ENCODE assay signal across 8 cellular contexts in the genomic region with DNA sequence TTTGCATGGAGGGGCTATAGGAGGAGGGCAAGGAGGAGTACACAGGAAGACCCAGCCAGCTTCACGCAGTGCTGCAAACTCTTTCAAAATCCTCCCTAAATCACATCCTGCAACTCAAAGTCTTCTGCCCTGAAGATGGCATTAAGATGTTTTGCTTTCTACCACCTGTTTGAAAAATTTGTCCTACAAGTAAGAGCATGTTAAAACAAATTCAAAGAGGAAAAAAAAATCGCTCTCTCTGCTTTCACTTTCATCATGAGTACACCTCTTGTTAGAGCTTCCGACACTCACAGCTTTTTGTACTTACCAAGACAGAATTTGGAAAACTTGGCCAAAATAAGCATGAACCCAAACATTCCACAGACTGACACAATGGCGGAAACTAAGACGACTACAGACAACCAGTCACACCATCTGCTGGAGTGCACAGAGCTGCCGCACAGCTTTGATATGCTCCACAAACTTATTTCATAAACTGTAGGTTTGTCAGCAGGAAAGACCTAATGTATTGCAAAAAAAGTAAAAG. TPM values are rescaled to one million over a fixed set of nuclear protein-coding genes. Genes with fewer than 3 reads are reported as not detected.
DNase-seq lines count a peak whose midpoint lies in the region; ATAC-seq, FAIRE-seq and TF ChIP-seq lines count a peak whose summit lies in the region.

No MANE protein-coding gene starts in this region.

- ATAC-seq in GM19025 (IDR thresholded peaks at IDR 0.05; ENCODE audit: low read depth, unreplicated experiment) = peak; percentile 56
- ATAC-seq in HG03342 (IDR thresholded peaks at IDR 0.05; ENCODE audit: unreplicated experiment) = peak; percentile 63
- peak; percentile 47 to 86 for ATAC-seq in left cardiac atrium
- ATAC-seq in stimulated activated naive CD8-positive, alpha-beta T cell treated with anti-CD3 and anti-CD28 coated beads, Interleukin-15, Interleukin-2, amounts not matched to agents 100 U/mL and 50 U/mL, for 24 hours = peak; percentile 48

- no peak for TF ChIP-seq CTCF in BE2C (IDR thresholded peaks at IDR 0.05; ENCODE audit: low read depth, low read length)

- DNase-seq in BE2C (no peak), left cardiac atrium (no peak), UCSD-AML1 (lab: John Stamatoyannopoulos, UW; ENCODE audit: unreplicated experiment) (no peak), RCC 7860 (ENCODE audit: low spot score) (no peak)
- peak; percentile 30 for DNase-seq in activated T-helper 1 cell treated with anti-CD3 and anti-CD28 coated beads, Interleukin-12 subunit alpha, Interleukin-12 subunit beta, Interleukin-2, Interleukin-4 antibody, amounts not matched to agents 30 ng/mL and 10 ng/mL and 1 ng/mL, durations not matched to agents 14 hours and 24 hours and 36 hours (ENCODE audit: low spot score)
- DNase-seq in stimulated activated naive CD8-positive, alpha-beta T cell treated with anti-CD3 and anti-CD28 coated beads, Interleukin-15, Interleukin-2, amounts not matched to agents 100 U/mL and 50 U/mL, for 24 hours = no peak

- no peaks in the 10 kb centered on the region for H3K27me3 ChIP-seq in BE2C

- peaks cover 53% of the 10 kb centered on the region for H3K4me1 Mint-ChIP-seq in activated T-helper 1 cell treated with anti-CD3 and anti-CD28 coated beads, Interleukin-12 subunit alpha, Interleukin-12 subunit beta, Interleukin-2, Interleukin-4 antibody, amounts not matched to agents 30 ng/mL and 10 ng/mL and 1 ng/mL, durations not matched to agents 14 hours and 24 hours and 36 hours (ENCODE audit: low read depth)

- H3K4me3 Mint-ChIP-seq in activated T-helper 1 cell treated with anti-CD3 and anti-CD28 coated beads, Interleukin-12 subunit alpha, Interleukin-12 subunit beta, Interleukin-2, Interleukin-4 antibody, amounts not matched to agents 30 ng/mL and 10 ng/mL and 1 ng/mL, durations not matched to agents 14 hours and 24 hours and 36 hours = peak overlapping the region; percentile 86

- H3K36me3 ChIP-seq in BE2C = no peaks in the 10 kb centered on the region

- intact Hi-C loops in activated T-helper 1 cell treated with anti-CD3 and anti-CD28 coated beads, Interleukin-12 subunit alpha, Interleukin-12 subunit beta, Interleukin-2, Interleukin-4 antibody, amounts not matched to agents 30 ng/mL and 10 ng/mL and 1 ng/mL, durations not matched to agents 14 hours and 24 hours and 36 hours (cut with micrococcal nuclease) = loop anchor here (1.0 to 2.0 kb wide), 3 partner anchors 12 to 146 kb away; a partner anchor contains a TSS
- intact Hi-C loops in left cardiac atrium (cut with DNase I) = no loop called here

- peaks cover 20% of the 10 kb centered on the region for H3K36me3 Mint-ChIP-seq in activated T-helper 1 cell treated with anti-CD3 and anti-CD28 coated beads, Interleukin-12 subunit alpha, Interleukin-12 subunit beta, Interleukin-2, Interleukin-4 antibody, amounts not matched to agents 30 ng/mL and 10 ng/mL and 1 ng/mL, durations not matched to agents 14 hours and 24 hours and 36 hours (ENCODE audit: low read depth)

- no peaks in the 10 kb centered on the region for H3K9me3 Mint-ChIP-seq in activated T-helper 1 cell treated with anti-CD3 and anti-CD28 coated beads, Interleukin-12 subunit alpha, Interleukin-12 subunit beta, Interleukin-2, Interleukin-4 antibody, amounts not matched to agents 30 ng/mL and 10 ng/mL and 1 ng/mL, durations not matched to agents 14 hours and 24 hours and 36 hours

- FAIRE-seq in RCC 7860 (lab: Jason Lieb, UNC) = no peak

- no peaks in the 10 kb centered on the region for H3K27me3 Mint-ChIP-seq in activated T-helper 1 cell treated with anti-CD3 and anti-CD28 coated beads, Interleukin-12 subunit alpha, Interleukin-12 subunit beta, Interleukin-2, Interleukin-4 antibody, amounts not matched to agents 30 ng/mL and 10 ng/mL and 1 ng/mL, durations not matched to agents 14 hours and 24 hours and 36 hours (ENCODE audit: insufficient read depth)

- H3K9me3 ChIP-seq in BE2C = no peaks in the 10 kb centered on the region

- H3K4me1 ChIP-seq in BE2C = peaks cover 17% of the 10 kb centered on the region

- H3K27ac Mint-ChIP-seq in activated T-helper 1 cell treated with anti-CD3 and anti-CD28 coated beads, Interleukin-12 subunit alpha, Interleukin-12 subunit beta, Interleukin-2, Interleukin-4 antibody, amounts not matched to agents 30 ng/mL and 10 ng/mL and 1 ng/mL, durations not matched to agents 14 hours and 24 hours and 36 hours = peak overlapping the region; percentile 94

- H3K4me3 ChIP-seq in BE2C (ENCODE audit: low read depth, low read length) = peak overlapping the region; percentile 52

RNA-seq across cellular contexts. Expression of a gene that starts 21.3 kb away (rescaled TPM):
- polyA plus RNA-seq in BE2C (2012; ENCODE audit: insufficient read depth, insufficient read length, low read depth) = 29.7 TPM
- 61.4 and 62.4 TPM in 2 replicates for total RNA-seq in activated T-helper 1 cell treated with anti-CD3 and anti-CD28 coated beads, Interleukin-12 subunit alpha, Interleukin-12 subunit beta, Interleukin-2, Interleukin-4 antibody, amounts not matched to agents 30 ng/mL and 10 ng/mL and 1 ng/mL, durations not matched to agents 14 hours and 24 hours and 36 hours
- total RNA-seq in left cardiac atrium = 1 to 10 TPM; 2.1 to 5.5 TPM
